In the genomic region with DNA sequence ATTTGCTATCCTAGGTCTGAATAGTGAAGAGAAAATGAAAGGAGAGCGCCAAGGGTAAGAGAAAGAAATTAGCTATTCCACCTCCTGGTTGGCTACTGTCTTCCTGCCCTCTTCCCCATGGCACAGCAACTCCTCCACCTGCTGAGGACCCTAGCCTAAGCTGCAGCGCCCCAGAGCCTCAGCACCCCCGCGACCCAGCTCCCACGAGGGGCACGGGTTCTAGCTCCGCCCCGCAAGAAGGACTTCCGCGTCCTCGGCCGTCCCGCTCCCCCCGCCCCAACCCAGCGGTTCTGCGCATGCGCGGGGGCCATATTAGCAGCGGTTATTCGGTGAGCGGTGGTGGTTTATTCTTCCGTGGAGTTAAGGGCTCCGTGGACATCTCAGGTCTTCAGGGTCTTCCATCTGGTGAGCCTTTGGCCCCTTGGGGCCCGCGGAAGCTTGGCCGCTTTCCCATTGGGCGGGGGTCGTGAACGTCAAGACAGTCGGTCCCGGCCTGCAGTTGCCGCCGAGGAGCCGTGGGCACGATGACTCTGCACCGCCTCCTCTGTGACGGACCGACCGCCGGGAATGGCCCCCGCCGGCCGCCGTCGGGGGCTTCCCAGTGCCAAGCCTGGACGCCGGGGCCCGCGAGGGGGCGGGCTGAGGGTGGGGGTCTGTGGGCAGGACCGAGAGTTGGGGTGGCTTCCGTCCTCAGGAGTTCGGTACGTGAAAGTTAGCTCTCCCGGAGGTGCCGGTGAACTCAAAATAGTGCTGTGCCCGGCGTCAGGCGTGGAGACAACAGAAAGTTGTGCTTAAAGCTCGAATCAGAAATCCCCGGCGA, we compare ENCODE assay signal across 8 cellular contexts. TPM values are rescaled to one million over a fixed set of nuclear protein-coding genes. Genes with fewer than 3 reads are reported as not detected.
DNase-seq lines count a peak whose midpoint lies in the region; ATAC-seq lines count a peak whose summit lies in the region.

TSS of gene PSMA4 (plus strand) at position 310 of the 820 bp plus-strand sequence. CDS start 1,484 bp downstream, outside the sequence.

- DNase-seq in AML-193 (lab: John Stamatoyannopoulos, UW) (peak; percentile 75 to 76), NCI-H510A treated with DMSO at 0.1 percent for 48 hours (lab: John Stamatoyannopoulos, UW) (peak; percentile 75), left colon (peak; percentile 90 to 96)
- peak; percentile 94 to 95 for DNase-seq in activated CD4-positive, alpha-beta T cell treated with anti-CD3 and anti-CD28 coated beads for 4 hours
- peak; percentile 94 for DNase-seq in stimulated activated CD4-positive, alpha-beta T cell treated with anti-CD3 and anti-CD28 coated beads, Interleukin-1b, Interleukin-23, amount 100 ng/mL, for 48 hours

- H3K27ac ChIP-seq in cingulate gyrus (ENCODE audit: low read depth, low read length) = peak within 1 kb of the TSS; percentile 94

- ATAC-seq in GM19043 (IDR thresholded peaks at IDR 0.05; ENCODE audit: low read depth, unreplicated experiment) (peak; percentile 75), HG03354 (IDR thresholded peaks at IDR 0.05; ENCODE audit: poor library complexity, severe bottlenecking, unreplicated experiment) (peak; percentile 83), left colon (peak; percentile 90)

- intact Hi-C loops in left colon (cut with DNase I, micrococcal nuclease) = no loop called here

RNA-seq across cellular contexts. Expression of gene PSMA4, which starts in this region (rescaled TPM):
- 100 to 1,000 TPM; 127 to 157 TPM for total RNA-seq in left colon

Comparison
In these comparisons a context has a peak if more than half of its experiments do, and no peak if none do; other contexts are left out.
1. Peak in every context shown above with its lines: DNase-seq, ATAC-seq and H3K27ac ChIP-seq.